Comparison of ENCODE assay signal across 1 cellular context in the genomic region with DNA sequence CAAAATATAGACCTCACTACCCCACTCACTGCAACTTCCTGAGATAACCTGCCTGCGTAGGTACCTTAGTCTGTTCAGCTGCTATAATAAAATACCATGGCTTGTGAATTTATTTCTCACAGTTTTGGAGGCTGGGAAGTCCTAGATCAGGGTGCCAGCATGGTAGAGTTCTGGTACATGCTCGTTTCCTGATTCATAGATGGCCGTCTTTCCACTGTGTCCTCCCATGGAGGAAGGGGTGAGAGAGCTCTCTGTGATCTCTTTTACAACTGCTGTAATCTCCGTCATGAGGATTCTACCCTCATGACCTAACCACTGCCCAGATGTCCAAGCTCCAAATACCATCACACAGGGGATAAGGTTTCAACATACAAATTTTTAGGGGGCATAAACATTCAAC.
TF ChIP-seq lines count a peak whose summit lies in the region.

No MANE protein-coding gene starts in this region.

TF ChIP-seq in HepG2, 621 proteins besides CTCF, POLR2A, EP300 and RAD21:
- no peak for TF ChIP-seq ZNF274 (CRISPR knock-in tag; IDR thresholded peaks at IDR 0.05)
- TF ChIP-seq, protein P1, sequence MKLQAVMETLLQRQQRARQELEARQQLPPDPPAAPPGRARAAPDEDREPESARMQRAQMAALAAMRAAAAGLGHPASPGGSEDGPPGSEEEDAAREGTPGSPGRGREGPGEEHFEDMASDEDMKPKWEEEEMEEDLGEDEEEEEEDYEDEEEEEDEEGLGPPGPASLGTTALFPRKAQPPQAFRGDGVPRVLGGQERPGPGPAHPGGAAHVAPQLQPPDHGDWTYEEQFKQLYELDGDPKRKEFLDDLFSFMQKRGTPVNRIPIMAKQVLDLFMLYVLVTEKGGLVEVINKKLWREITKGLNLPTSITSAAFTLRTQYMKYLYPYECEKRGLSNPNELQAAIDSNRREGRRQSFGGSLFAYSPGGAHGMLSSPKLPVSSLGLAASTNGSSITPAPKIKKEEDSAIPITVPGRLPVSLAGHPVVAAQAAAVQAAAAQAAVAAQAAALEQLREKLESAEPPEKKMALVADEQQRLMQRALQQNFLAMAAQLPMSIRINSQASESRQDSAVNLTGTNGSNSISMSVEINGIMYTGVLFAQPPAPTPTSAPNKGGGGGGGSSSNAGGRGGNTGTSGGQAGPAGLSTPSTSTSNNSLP (IDR thresholded peaks at IDR 0.05; ENCODE audit: low read depth, low read length), result no peak
- TF ChIP-seq PRMT3 (CRISPR knock-in tag; IDR thresholded peaks at IDR 0.05; ENCODE audit: borderline replicate concordance, low read depth), result no peak
- TF ChIP-seq, protein P2, sequence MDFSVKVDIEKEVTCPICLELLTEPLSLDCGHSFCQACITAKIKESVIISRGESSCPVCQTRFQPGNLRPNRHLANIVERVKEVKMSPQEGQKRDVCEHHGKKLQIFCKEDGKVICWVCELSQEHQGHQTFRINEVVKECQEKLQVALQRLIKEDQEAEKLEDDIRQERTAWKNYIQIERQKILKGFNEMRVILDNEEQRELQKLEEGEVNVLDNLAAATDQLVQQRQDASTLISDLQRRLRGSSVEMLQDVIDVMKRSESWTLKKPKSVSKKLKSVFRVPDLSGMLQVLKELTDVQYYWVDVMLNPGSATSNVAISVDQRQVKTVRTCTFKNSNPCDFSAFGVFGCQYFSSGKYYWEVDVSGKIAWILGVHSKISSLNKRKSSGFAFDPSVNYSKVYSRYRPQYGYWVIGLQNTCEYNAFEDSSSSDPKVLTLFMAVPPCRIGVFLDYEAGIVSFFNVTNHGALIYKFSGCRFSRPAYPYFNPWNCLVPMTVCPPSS (IDR thresholded peaks at IDR 0.05), result no peak
- TF ChIP-seq, protein P3, sequence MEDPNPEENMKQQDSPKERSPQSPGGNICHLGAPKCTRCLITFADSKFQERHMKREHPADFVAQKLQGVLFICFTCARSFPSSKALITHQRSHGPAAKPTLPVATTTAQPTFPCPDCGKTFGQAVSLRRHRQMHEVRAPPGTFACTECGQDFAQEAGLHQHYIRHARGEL (CRISPR knock-in tag; IDR thresholded peaks at IDR 0.05), result no peak
- TF ChIP-seq ZNF224 (CRISPR knock-in tag; IDR thresholded peaks at IDR 0.05), result no peak
- TF ChIP-seq, protein P4, sequence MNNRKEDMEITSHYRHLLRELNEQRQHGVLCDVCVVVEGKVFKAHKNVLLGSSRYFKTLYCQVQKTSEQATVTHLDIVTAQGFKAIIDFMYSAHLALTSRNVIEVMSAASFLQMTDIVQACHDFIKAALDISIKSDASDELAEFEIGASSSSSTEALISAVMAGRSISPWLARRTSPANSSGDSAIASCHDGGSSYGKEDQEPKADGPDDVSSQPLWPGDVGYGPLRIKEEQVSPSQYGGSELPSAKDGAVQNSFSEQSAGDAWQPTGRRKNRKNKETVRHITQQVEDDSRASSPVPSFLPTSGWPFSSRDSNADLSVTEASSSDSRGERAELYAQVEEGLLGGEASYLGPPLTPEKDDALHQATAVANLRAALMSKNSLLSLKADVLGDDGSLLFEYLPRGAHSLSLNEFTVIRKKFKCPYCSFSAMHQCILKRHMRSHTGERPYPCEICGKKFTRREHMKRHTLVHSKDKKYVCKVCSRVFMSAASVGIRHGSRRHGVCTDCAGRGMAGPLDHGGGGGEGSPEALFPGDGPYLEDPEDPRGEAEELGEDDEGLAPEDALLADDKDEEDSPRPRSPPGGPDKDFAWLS (CRISPR knock-in tag; IDR thresholded peaks at IDR 0.05; ENCODE audit: borderline replicate concordance), result no peak
- no peak for TF ChIP-seq ZNF292 (CRISPR knock-in tag; IDR thresholded peaks at IDR 0.05; ENCODE audit: borderline replicate concordance, low read depth)
- TF ChIP-seq DNMT3B (CRISPR knock-in tag; conservative IDR thresholded peaks at IDR 0.05), result no peak
- TF ChIP-seq KLF13 (CRISPR knock-in tag; IDR thresholded peaks at IDR 0.05), result no peak
- TF ChIP-seq, protein P5, sequence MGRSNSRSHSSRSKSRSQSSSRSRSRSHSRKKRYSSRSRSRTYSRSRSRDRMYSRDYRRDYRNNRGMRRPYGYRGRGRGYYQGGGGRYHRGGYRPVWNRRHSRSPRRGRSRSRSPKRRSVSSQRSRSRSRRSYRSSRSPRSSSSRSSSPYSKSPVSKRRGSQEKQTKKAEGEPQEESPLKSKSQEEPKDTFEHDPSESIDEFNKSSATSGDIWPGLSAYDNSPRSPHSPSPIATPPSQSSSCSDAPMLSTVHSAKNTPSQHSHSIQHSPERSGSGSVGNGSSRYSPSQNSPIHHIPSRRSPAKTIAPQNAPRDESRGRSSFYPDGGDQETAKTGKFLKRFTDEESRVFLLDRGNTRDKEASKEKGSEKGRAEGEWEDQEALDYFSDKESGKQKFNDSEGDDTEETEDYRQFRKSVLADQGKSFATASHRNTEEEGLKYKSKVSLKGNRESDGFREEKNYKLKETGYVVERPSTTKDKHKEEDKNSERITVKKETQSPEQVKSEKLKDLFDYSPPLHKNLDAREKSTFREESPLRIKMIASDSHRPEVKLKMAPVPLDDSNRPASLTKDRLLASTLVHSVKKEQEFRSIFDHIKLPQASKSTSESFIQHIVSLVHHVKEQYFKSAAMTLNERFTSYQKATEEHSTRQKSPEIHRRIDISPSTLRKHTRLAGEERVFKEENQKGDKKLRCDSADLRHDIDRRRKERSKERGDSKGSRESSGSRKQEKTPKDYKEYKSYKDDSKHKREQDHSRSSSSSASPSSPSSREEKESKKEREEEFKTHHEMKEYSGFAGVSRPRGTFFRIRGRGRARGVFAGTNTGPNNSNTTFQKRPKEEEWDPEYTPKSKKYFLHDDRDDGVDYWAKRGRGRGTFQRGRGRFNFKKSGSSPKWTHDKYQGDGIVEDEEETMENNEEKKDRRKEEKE (IDR thresholded peaks at IDR 0.05), result no peak
- no peak for TF ChIP-seq PAF1 (CRISPR knock-in tag; IDR thresholded peaks at IDR 0.05)
- TF ChIP-seq SAP130 (CRISPR knock-in tag; IDR thresholded peaks at IDR 0.05; ENCODE audit: low read depth), result no peak
- TF ChIP-seq ZNF30 (CRISPR knock-in tag; IDR thresholded peaks at IDR 0.05), result no peak
- TF ChIP-seq, protein P6, sequence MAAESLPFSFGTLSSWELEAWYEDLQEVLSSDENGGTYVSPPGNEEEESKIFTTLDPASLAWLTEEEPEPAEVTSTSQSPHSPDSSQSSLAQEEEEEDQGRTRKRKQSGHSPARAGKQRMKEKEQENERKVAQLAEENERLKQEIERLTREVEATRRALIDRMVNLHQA (CRISPR knock-in tag; IDR thresholded peaks at IDR 0.05), result no peak
- TF ChIP-seq ZNF451 (CRISPR knock-in tag; IDR thresholded peaks at IDR 0.05), result no peak
- no peak for TF ChIP-seq AGO2 (optimal IDR thresholded peaks at IDR 0.05; ENCODE audit: low read depth, low read length)
- TF ChIP-seq ZZZ3 (CRISPR knock-in tag; IDR thresholded peaks at IDR 0.05; ENCODE audit: borderline replicate concordance), result no peak
- TF ChIP-seq, protein P7, sequence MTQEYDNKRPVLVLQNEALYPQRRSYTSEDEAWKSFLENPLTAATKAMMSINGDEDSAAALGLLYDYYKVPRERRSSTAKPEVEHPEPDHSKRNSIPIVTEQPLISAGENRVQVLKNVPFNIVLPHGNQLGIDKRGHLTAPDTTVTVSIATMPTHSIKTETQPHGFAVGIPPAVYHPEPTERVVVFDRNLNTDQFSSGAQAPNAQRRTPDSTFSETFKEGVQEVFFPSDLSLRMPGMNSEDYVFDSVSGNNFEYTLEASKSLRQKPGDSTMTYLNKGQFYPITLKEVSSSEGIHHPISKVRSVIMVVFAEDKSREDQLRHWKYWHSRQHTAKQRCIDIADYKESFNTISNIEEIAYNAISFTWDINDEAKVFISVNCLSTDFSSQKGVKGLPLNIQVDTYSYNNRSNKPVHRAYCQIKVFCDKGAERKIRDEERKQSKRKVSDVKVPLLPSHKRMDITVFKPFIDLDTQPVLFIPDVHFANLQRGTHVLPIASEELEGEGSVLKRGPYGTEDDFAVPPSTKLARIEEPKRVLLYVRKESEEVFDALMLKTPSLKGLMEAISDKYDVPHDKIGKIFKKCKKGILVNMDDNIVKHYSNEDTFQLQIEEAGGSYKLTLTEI (CRISPR knock-in tag; conservative IDR thresholded peaks at IDR 0.05), result no peak
- TF ChIP-seq PHF5A (CRISPR knock-in tag; IDR thresholded peaks at IDR 0.05; ENCODE audit: low read depth, unreplicated experiment), result no peak
TF ChIP-seq in HepG2: peak in this region for 0.
